In the genomic region with DNA sequence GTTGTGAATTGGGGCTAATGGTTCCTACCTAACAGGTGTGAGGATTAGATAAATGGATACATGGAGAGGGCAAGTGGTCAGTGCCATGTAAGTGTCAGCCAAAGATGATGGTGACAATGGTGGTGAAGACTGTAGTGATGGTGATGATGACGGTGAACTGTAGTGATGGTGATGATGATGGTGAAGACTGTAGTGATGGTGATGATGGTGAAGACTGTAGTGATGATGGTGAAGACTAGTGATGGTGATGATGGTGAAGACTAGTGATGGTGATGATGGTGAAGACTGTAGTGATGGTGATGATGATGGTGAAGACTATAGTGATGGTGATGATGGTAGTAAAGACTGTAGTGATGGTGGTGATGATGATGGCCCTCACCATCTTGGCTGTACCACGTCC, we compare ENCODE assay signal across 18 cellular contexts. TPM values are rescaled to one million over a fixed set of nuclear protein-coding genes. Genes with fewer than 3 reads are reported as not detected.
DNase-seq lines count a peak whose midpoint lies in the region; ATAC-seq, FAIRE-seq and TF ChIP-seq lines count a peak whose summit lies in the region.
"Had no signal": no experiment of that assay in that cellular context is flagged by ENCODE, and none has a peak within 500 bp of the region (broad histone marks: within the 10 kb centered on the region; RNA-seq: fewer than 3 reads in every experiment).

No MANE protein-coding gene starts in this region.

- no peak overlapping the region for H3K27ac Mint-ChIP-seq in astrocyte (ENCODE audit: unreplicated experiment)
- H3K27ac Mint-ChIP-seq in mesothelial cell of epicardium: no peak overlapping the region
- no peak overlapping the region for H3K27ac Mint-ChIP-seq in HFFc6
- H3K27ac Mint-ChIP-seq: H9 had no signal

- H3K27me3 ChIP-seq in astrocyte (ENCODE audit: insufficient read depth, low read length) (peaks cover 22% of the 10 kb centered on the region), endothelial cell of umbilical vein (ENCODE audit: control insufficient read depth in 2 of 2, insufficient read depth in 2 of 2, low read length in 2 of 2) (peaks cover 0 to 10% of the 10 kb centered on the region in 2 experiments)

- H3K27ac ChIP-seq in A549 (no peak overlapping the region), astrocyte (ENCODE audit: low read depth, low read length) (no peak overlapping the region), endothelial cell of umbilical vein (ENCODE audit: insufficient read depth, low read depth, low read length) (no peak overlapping the region)
- H3K27ac ChIP-seq: C4-2B, GM23248 had no signal

- H3K36me3 Mint-ChIP-seq in astrocyte (ENCODE audit: low read depth, unreplicated experiment) (peaks cover 3% of the 10 kb centered on the region), mesothelial cell of epicardium (no peaks in the 10 kb centered on the region), HFFc6 (ENCODE audit: low read depth) (no peaks in the 10 kb centered on the region)
- H3K36me3 Mint-ChIP-seq: CD4-positive, alpha-beta memory T cell had no signal

- H3K9me3 Mint-ChIP-seq in astrocyte (ENCODE audit: unreplicated experiment) (no peaks in the 10 kb centered on the region), mesothelial cell of epicardium (no peaks in the 10 kb centered on the region), HFFc6 (0 out of 2 replicates have a peak, but pooled peaks cover 4% of the 10 kb centered on the region)
- H3K9me3 Mint-ChIP-seq: CD4-positive, alpha-beta memory T cell had no signal

- ATAC-seq in A549: no peak

- no peak overlapping the region for H3K4me3 ChIP-seq in A549
- H3K4me3 ChIP-seq in astrocyte (ENCODE audit: insufficient read depth, low read depth, low read length): no peak overlapping the region
- H3K4me3 ChIP-seq in endothelial cell of umbilical vein (replicated peaks in 1 of 3; ENCODE audit: insufficient read depth in 1 of 3, low read depth in 1 of 3, low read length in 3 of 3): no peak overlapping the region
- H3K4me3 ChIP-seq: GM23248 had no signal

- H3K9me1 ChIP-seq in endothelial cell of umbilical vein (replicated peaks; ENCODE audit: control insufficient read depth, extremely low read depth, insufficient read depth, low read length): no peaks in the 10 kb centered on the region

- H3K36me3 ChIP-seq in astrocyte (ENCODE audit: insufficient read depth, low read length) (no peaks in the 10 kb centered on the region), endothelial cell of umbilical vein (ENCODE audit: control insufficient read depth in 2 of 2, extremely low read depth in 1 of 2, insufficient read depth in 2 of 2, low read length in 2 of 2) (no peaks in the 10 kb centered on the region)

- dilution Hi-C loops in endothelial cell of umbilical vein (cut with MboI; ENCODE audit: extremely low pct_ligation_motif_present, low sequenced_read_pairs): no loop called here

- CTCF ChIA-PET in A549 (lab: Yijun Ruan, JAX): interaction anchor here (2.5 to 5.0 kb wide), 2 partner anchors 238 to 285 kb away, joined by 10 to 32 read pairs; no protein-coding TSS in a partner anchor
- CTCF ChIA-PET in endothelial cell of umbilical vein (lab: Charles Lee): no interaction called here

- H3K4me1 ChIP-seq in A549: peaks cover 6% of the 10 kb centered on the region; the same call in 2 of the 3 replicates
- peaks cover 11% of the 10 kb centered on the region for H3K4me1 ChIP-seq in astrocyte (ENCODE audit: insufficient read depth, low read length)
- H3K4me1 ChIP-seq in endothelial cell of umbilical vein (ENCODE audit: control insufficient read depth, extremely low read depth, insufficient read depth, low read length): no peaks in the 10 kb centered on the region

- no peak for TF ChIP-seq RAD21 in A549 (conservative IDR thresholded peaks at IDR 0.05 in 1 of 2, IDR thresholded peaks at IDR 0.05 in 1 of 2)

- WGBS in A549 (ENCODE audit: missing lambda C conversion rate): 42% methylated on average over 2 of the region's 2 CpGs

- FAIRE-seq in A549 (lab: Jason Lieb, UNC): peak; percentile 67
- peak; percentile 96 for FAIRE-seq in GM12891 (lab: Jason Lieb, UNC)
- peak; percentile 97 for FAIRE-seq in astrocyte (lab: Jason Lieb, UNC)
- peak; percentile 72 for FAIRE-seq in endothelial cell of umbilical vein (lab: Jason Lieb, UNC)
- FAIRE-seq: G401.6 had no signal

- H3K27me3 Mint-ChIP-seq in astrocyte (ENCODE audit: low read depth, unreplicated experiment) (peaks cover 26% of the 10 kb centered on the region), mesothelial cell of epicardium (ENCODE audit: low read depth) (peaks cover 23% of the 10 kb centered on the region), HFFc6 (ENCODE audit: insufficient read depth) (peaks cover 6% of the 10 kb centered on the region; the same call in 1 of the 2 replicates)

- H3K9me3 ChIP-seq in A549 (peaks cover 3% of the 10 kb centered on the region; the same call in 1 of the 3 replicates), astrocyte (ENCODE audit: insufficient read depth, low read depth, low read length) (peaks cover 4% of the 10 kb centered on the region), endothelial cell of umbilical vein (replicated peaks; ENCODE audit: control insufficient read depth, insufficient read depth, low read length) (no peaks in the 10 kb centered on the region)

- no peak overlapping the region for H3K4me2 ChIP-seq in A549
- no peak overlapping the region for H3K4me2 ChIP-seq in astrocyte (ENCODE audit: low read length)
- no peak overlapping the region for H3K4me2 ChIP-seq in endothelial cell of umbilical vein (ENCODE audit: insufficient read depth, low read length)

- no TSS peak for BruUV-seq in endothelial cell of umbilical vein (replicated peaks; lab: Mats Ljungman, UMichigan)

- H3K79me2 ChIP-seq in astrocyte (ENCODE audit: insufficient read depth, low read length): no peaks in the 10 kb centered on the region
- H3K79me2 ChIP-seq in endothelial cell of umbilical vein (ENCODE audit: control insufficient read depth, insufficient read depth, low read length): no peaks in the 10 kb centered on the region

- TF ChIP-seq CTCF in A549 (IDR thresholded peaks at IDR 0.05) (no peak), astrocyte (IDR thresholded peaks at IDR 0.05; ENCODE audit: insufficient read depth, low read depth, low read length) (no peak), endothelial cell of umbilical vein (IDR thresholded peaks at IDR 0.05; ENCODE audit: extremely low read depth in 1 of 2, insufficient read depth in 1 of 2, low read depth in 1 of 2, low read length in 2 of 2) (no peak), mesothelial cell of epicardium (IDR thresholded peaks at IDR 0.05; ENCODE audit: unreplicated experiment) (no peak), HFFc6 (IDR thresholded peaks at IDR 0.05) (no peak)

- intact Hi-C loops in endothelial cell of umbilical vein (cut with micrococcal nuclease): no loop called here

- H3K4me1 Mint-ChIP-seq in astrocyte (ENCODE audit: low read depth, unreplicated experiment) (peaks cover 5% of the 10 kb centered on the region), mesothelial cell of epicardium (peaks cover 3% of the 10 kb centered on the region), HFFc6 (ENCODE audit: low read depth) (peaks cover 22% of the 10 kb centered on the region)

- no peaks in the 10 kb centered on the region for H4K20me1 ChIP-seq in astrocyte (ENCODE audit: insufficient read depth, low read length)
- no peaks in the 10 kb centered on the region for H4K20me1 ChIP-seq in endothelial cell of umbilical vein (replicated peaks; ENCODE audit: control insufficient read depth, extremely low read depth, insufficient read depth, low read length)

- H2AFZ ChIP-seq in astrocyte (ENCODE audit: low read depth, low read length) (no peak overlapping the region), endothelial cell of umbilical vein (ENCODE audit: low read depth, low read length) (no peak overlapping the region)
- H2AFZ ChIP-seq: GM23248 had no signal

- DNase-seq in A549 (ENCODE audit: low read depth in 1 of 2, low spot score in 1 of 2): no peak
- no peak for DNase-seq in GM12891 (ENCODE audit: insufficient read length, low spot score)
- DNase-seq in astrocyte (ENCODE audit: low read depth): no peak
- DNase-seq in endothelial cell of umbilical vein (ENCODE audit: low read depth, low spot score): no peak
- no peak for DNase-seq in mesothelial cell of epicardium (ENCODE audit: low spot score in 2 of 2, unreplicated experiment in 2 of 2)
- DNase-seq in HFFc6: no peak
- no peak for DNase-seq in effector CD4-positive, alpha-beta T cell
- DNase-seq: 8988T, ACHN, DMS153, DMS79 treated with DMSO at 0.1 percent for 48 hours, EL, GM23248, H9 had no signal

- H3K9ac ChIP-seq in astrocyte (ENCODE audit: low read length) (no peak overlapping the region), endothelial cell of umbilical vein (replicated peaks; ENCODE audit: extremely low read depth, insufficient read depth, low read length) (no peak overlapping the region)
- H3K9ac ChIP-seq: GM23248 had no signal

- TF ChIP-seq EP300 in A549 (IDR thresholded peaks at IDR 0.05): no peak

- no peak for TF ChIP-seq POLR2A in A549 (IDR thresholded peaks at IDR 0.05; ENCODE audit: low read length)
- TF ChIP-seq POLR2A in GM12891 (IDR thresholded peaks at IDR 0.05; ENCODE audit: low read depth, low read length): no peak
- no peak for TF ChIP-seq POLR2A in endothelial cell of umbilical vein (IDR thresholded peaks at IDR 0.05; ENCODE audit: low read depth, low read length)

- POLR2A ChIA-PET in A549 (lab: Yijun Ruan, JAX) (no interaction called here), endothelial cell of umbilical vein (lab: Charles Lee) (no interaction called here)

- no peak overlapping the region for H3K4me3 Mint-ChIP-seq in astrocyte (ENCODE audit: unreplicated experiment)
- no peak overlapping the region for H3K4me3 Mint-ChIP-seq in mesothelial cell of epicardium
- no peak overlapping the region for H3K4me3 Mint-ChIP-seq in HFFc6
- H3K4me3 Mint-ChIP-seq: H9 had no signal

RNA-seq across cellular contexts. Expression of gene GNG13, which starts 18.1 kb away (rescaled TPM):
- not detected in 2 replicates for polyA plus RNA-seq in A549 (2011; rRNA removed)
- not detected in 2 replicates for polyA plus RNA-seq in A549 (2012; cell fraction: cytosol; rRNA removed)
- not detected in 2 replicates for polyA plus RNA-seq in A549 (2012; cell fraction: nucleus; rRNA removed)
- 0.09 TPM in 1 of 3 replicates, not detected in the others for polyA plus RNA-seq in A549 (2017; fragmentation: RNase III; extraction: RNeasy Plus Mini Kit Qiagen cat#74134 plus additional on column Dnase treatment)
- not detected in 2 replicates for polyA minus RNA-seq in A549 (2011; rRNA and poly(A)+ RNA removed)
- polyA plus RNA-seq in GM12891 (2012; ENCODE audit: low read depth, missing spikeins): 0.59 TPM
- total RNA-seq in astrocyte: not detected in 2 replicates
- total RNA-seq in endothelial cell of umbilical vein: not detected in 2 replicates
- polyA plus RNA-seq in endothelial cell of umbilical vein: not detected in 2 replicates
- polyA plus RNA-seq in endothelial cell of umbilical vein (2011; cell fraction: cytosol; rRNA removed): not detected in 2 replicates
- polyA plus RNA-seq in endothelial cell of umbilical vein (2011; cell fraction: nucleus; rRNA removed): not detected in 2 replicates
- not detected in 2 replicates for polyA plus RNA-seq in endothelial cell of umbilical vein (2012)
- polyA minus RNA-seq in endothelial cell of umbilical vein: not detected in 2 replicates
- not detected for polyA minus RNA-seq in endothelial cell of umbilical vein (2011; cell fraction: cytosol; rRNA and poly(A)+ RNA removed)
- polyA minus RNA-seq in endothelial cell of umbilical vein (2011; cell fraction: nucleus; rRNA and poly(A)+ RNA removed): not detected in 2 replicates
- not detected in 3 replicates for total RNA-seq in mesothelial cell of epicardium
- not detected for total RNA-seq in HFFc6 (2021; fragmentation: NEBNext Ultra II Directional; extraction: Animal tissue kit (Norgen Biotek cat#: 25700))
- total RNA-seq: CD4-positive, alpha-beta memory T cell; GM23248; H9; HT1080 had no signal
- polyA plus RNA-seq: CD4-positive, alpha-beta memory T cell; GM23248 had no signal

RNA-seq across cellular contexts. Expression of gene CHTF18, which starts 30.2 kb away (rescaled TPM):
- 4.8 and 5.1 TPM in 2 replicates for polyA plus RNA-seq in A549 (2011; rRNA removed)
- 37.0 and 43.6 TPM in 2 replicates for polyA plus RNA-seq in A549 (2012; cell fraction: cytosol; rRNA removed)
- polyA plus RNA-seq in A549 (2012; cell fraction: nucleus; rRNA removed): 376 and 424 TPM in 2 replicates
- 32.5 to 36.7 TPM (median 33.8 TPM) in 3 replicates for polyA plus RNA-seq in A549 (2017; fragmentation: RNase III; extraction: RNeasy Plus Mini Kit Qiagen cat#74134 plus additional on column Dnase treatment)
- polyA minus RNA-seq in A549 (2011; rRNA and poly(A)+ RNA removed): 1.9 and 4.8 TPM in 2 replicates
- polyA plus RNA-seq in GM12891 (2012; ENCODE audit: low read depth, missing spikeins): 34.1 TPM
- total RNA-seq in astrocyte: 9.8 and 14.8 TPM in 2 replicates
- total RNA-seq in endothelial cell of umbilical vein: 58.6 and 69.5 TPM in 2 replicates
- 33.0 and 45.3 TPM in 2 replicates for polyA plus RNA-seq in endothelial cell of umbilical vein
- polyA plus RNA-seq in endothelial cell of umbilical vein (2011; cell fraction: cytosol; rRNA removed): 13.0 and 14.1 TPM in 2 replicates
- polyA plus RNA-seq in endothelial cell of umbilical vein (2011; cell fraction: nucleus; rRNA removed): 140 and 158 TPM in 2 replicates
- 21.6 and 25.2 TPM in 2 replicates for polyA plus RNA-seq in endothelial cell of umbilical vein (2012)
- 9.0 and 9.1 TPM in 2 replicates for polyA minus RNA-seq in endothelial cell of umbilical vein
- 20.6 TPM for polyA minus RNA-seq in endothelial cell of umbilical vein (2011; cell fraction: cytosol; rRNA and poly(A)+ RNA removed)
- polyA minus RNA-seq in endothelial cell of umbilical vein (2011; cell fraction: nucleus; rRNA and poly(A)+ RNA removed): 18.5 and 24.2 TPM in 2 replicates
- total RNA-seq in mesothelial cell of epicardium: 85.6 to 89.2 TPM (median 87.5 TPM) in 3 replicates
- total RNA-seq in HFFc6 (2021; fragmentation: NEBNext Ultra II Directional; extraction: Animal tissue kit (Norgen Biotek cat#: 25700)): 10 to 100 TPM; 15.2 to 31.7 (median 26.0) TPM

RNA-seq across cellular contexts. Expression of gene RPUSD1, which starts 30.4 kb away (rescaled TPM):
- polyA plus RNA-seq in A549 (2011; rRNA removed) (10.6 and 10.8 TPM in 2 replicates), A549 (2017; fragmentation: RNase III; extraction: RNeasy Plus Mini Kit Qiagen cat#74134 plus additional on column Dnase treatment) (26.9 to 29.3 TPM (median 29.0 TPM) in 3 replicates), endothelial cell of umbilical vein (55.8 and 69.0 TPM in 2 replicates)
- 39.4 and 56.4 TPM in 2 replicates for polyA plus RNA-seq in A549 (2012; cell fraction: cytosol; rRNA removed)
- 69.2 and 88.7 TPM in 2 replicates for polyA plus RNA-seq in A549 (2012; cell fraction: nucleus; rRNA removed)
- 8.6 and 10.2 TPM in 2 replicates for polyA minus RNA-seq in A549 (2011; rRNA and poly(A)+ RNA removed)
- 16.1 TPM for polyA plus RNA-seq in GM12891 (2012; ENCODE audit: low read depth, missing spikeins)
- total RNA-seq in astrocyte (27.5 and 28.8 TPM in 2 replicates), endothelial cell of umbilical vein (42.3 and 46.2 TPM in 2 replicates), mesothelial cell of epicardium (21.5 to 23.0 TPM (median 21.9 TPM) in 3 replicates)
- polyA plus RNA-seq in endothelial cell of umbilical vein (2011; cell fraction: cytosol; rRNA removed): 31.9 and 42.7 TPM in 2 replicates
- 44.0 and 48.5 TPM in 2 replicates for polyA plus RNA-seq in endothelial cell of umbilical vein (2011; cell fraction: nucleus; rRNA removed)
- 34.4 and 36.5 TPM in 2 replicates for polyA plus RNA-seq in endothelial cell of umbilical vein (2012)
- polyA minus RNA-seq in endothelial cell of umbilical vein: 13.2 and 16.4 TPM in 2 replicates
- 23.5 TPM for polyA minus RNA-seq in endothelial cell of umbilical vein (2011; cell fraction: cytosol; rRNA and poly(A)+ RNA removed)
- polyA minus RNA-seq in endothelial cell of umbilical vein (2011; cell fraction: nucleus; rRNA and poly(A)+ RNA removed): 11.7 and 17.2 TPM in 2 replicates
- total RNA-seq in HFFc6 (2021; fragmentation: NEBNext Ultra II Directional; extraction: Animal tissue kit (Norgen Biotek cat#: 25700)): 10 to 100 TPM; 23.8 to 32.8 (median 25.8) TPM

RNA-seq across cellular contexts. Expression of gene MSLN, which starts 58.1 kb away (rescaled TPM):
- polyA plus RNA-seq in A549 (2011; rRNA removed) (1.8 and 2.4 TPM in 2 replicates), A549 (2017; fragmentation: RNase III; extraction: RNeasy Plus Mini Kit Qiagen cat#74134 plus additional on column Dnase treatment) (2.7 to 3.6 TPM (median 3.1 TPM) in 3 replicates), endothelial cell of umbilical vein (not detected in 2 replicates)
- polyA plus RNA-seq in A549 (2012; cell fraction: cytosol; rRNA removed): 2.9 and 3.4 TPM in 2 replicates
- 14.2 and 16.0 TPM in 2 replicates for polyA plus RNA-seq in A549 (2012; cell fraction: nucleus; rRNA removed)
- 0.58 and 0.78 TPM in 2 replicates for polyA minus RNA-seq in A549 (2011; rRNA and poly(A)+ RNA removed)
- polyA plus RNA-seq in GM12891 (2012; ENCODE audit: low read depth, missing spikeins): not detected
- total RNA-seq in astrocyte (not detected in 2 replicates), endothelial cell of umbilical vein (not detected in 2 replicates), mesothelial cell of epicardium (5.0 to 5.8 TPM (median 5.7 TPM) in 3 replicates)
- not detected in 2 replicates for polyA plus RNA-seq in endothelial cell of umbilical vein (2011; cell fraction: cytosol; rRNA removed)
- polyA plus RNA-seq in endothelial cell of umbilical vein (2011; cell fraction: nucleus; rRNA removed): not detected in 2 replicates
- polyA plus RNA-seq in endothelial cell of umbilical vein (2012): not detected in 2 replicates
- not detected in 2 replicates for polyA minus RNA-seq in endothelial cell of umbilical vein
- polyA minus RNA-seq in endothelial cell of umbilical vein (2011; cell fraction: cytosol; rRNA and poly(A)+ RNA removed): 15.3 TPM
- polyA minus RNA-seq in endothelial cell of umbilical vein (2011; cell fraction: nucleus; rRNA and poly(A)+ RNA removed): 0.43 and 0.58 TPM in 2 replicates
- under 1 TPM; 0.17 to 0.61 (median 0.36) TPM for total RNA-seq in HFFc6 (2021; fragmentation: NEBNext Ultra II Directional; extraction: Animal tissue kit (Norgen Biotek cat#: 25700))
- total RNA-seq: CD4-positive, alpha-beta memory T cell; GM23248; HT1080 had no signal
- polyA plus RNA-seq: CD4-positive, alpha-beta memory T cell; GM23248 had no signal
